In genomic region chr2:134375935-134376334, GRCh38 we compare ENCODE assay signal across 8 cellular contexts.
A peak's percentile ranks its signal among the peaks of the same experiment; 100 is the strongest.
DNase-seq lines count a peak whose midpoint lies in the region; ATAC-seq and TF ChIP-seq lines count a peak whose summit lies in the region.

No MANE protein-coding gene starts in this region.

- DNase-seq in AG09319 (ENCODE audit: extremely low read depth, low read depth) = no peak
- peak; percentile 79 for DNase-seq in NCI-H226
- peak; percentile 57 for DNase-seq in mucosa of gallbladder (ENCODE audit: low spot score)
- no peak for DNase-seq in AG08396 (ENCODE audit: low spot score)
- no peak for DNase-seq in GDM1 (lab: John Stamatoyannopoulos, UW)
- no peak for DNase-seq in GM13977 (ENCODE audit: low spot score)

- TF ChIP-seq POLR2A in GM18505 (IDR thresholded peaks at IDR 0.05; ENCODE audit: borderline replicate concordance, extremely low read depth, insufficient read depth, insufficient read length) = no peak

- in situ Hi-C loops in GM13977 (cut with MboI; ENCODE audit: low pct_unique_long_range_greater_than_20kb, low sequenced_read_pairs, unreplicated experiment) = no loop called here

- peak; percentile 5; the same call in 1 of the 2 replicates for TF ChIP-seq CTCF in AG09319 (IDR thresholded peaks at IDR 0.05; ENCODE audit: low read depth, low read length)
- TF ChIP-seq CTCF in GM13977 (IDR thresholded peaks at IDR 0.05; ENCODE audit: extremely low read depth, insufficient read depth, missing control alignments) = no peak

- ATAC-seq in esophagus mucosa (peak; percentile 69), GM18505 (IDR thresholded peaks at IDR 0.05; ENCODE audit: unreplicated experiment) (no peak)

Comparison
In these comparisons a context has a peak if more than half of its experiments do, and no peak if none do; other contexts are left out.
1. DNase-seq: peak in NCI-H226 (single experiment) and mucosa of gallbladder (single experiment); none in AG09319 (single experiment), AG08396 (single experiment), GDM1 (single experiment) and GM13977 (single experiment).